Comparison of ENCODE assay signal across 8 cellular contexts in the genomic region with DNA sequence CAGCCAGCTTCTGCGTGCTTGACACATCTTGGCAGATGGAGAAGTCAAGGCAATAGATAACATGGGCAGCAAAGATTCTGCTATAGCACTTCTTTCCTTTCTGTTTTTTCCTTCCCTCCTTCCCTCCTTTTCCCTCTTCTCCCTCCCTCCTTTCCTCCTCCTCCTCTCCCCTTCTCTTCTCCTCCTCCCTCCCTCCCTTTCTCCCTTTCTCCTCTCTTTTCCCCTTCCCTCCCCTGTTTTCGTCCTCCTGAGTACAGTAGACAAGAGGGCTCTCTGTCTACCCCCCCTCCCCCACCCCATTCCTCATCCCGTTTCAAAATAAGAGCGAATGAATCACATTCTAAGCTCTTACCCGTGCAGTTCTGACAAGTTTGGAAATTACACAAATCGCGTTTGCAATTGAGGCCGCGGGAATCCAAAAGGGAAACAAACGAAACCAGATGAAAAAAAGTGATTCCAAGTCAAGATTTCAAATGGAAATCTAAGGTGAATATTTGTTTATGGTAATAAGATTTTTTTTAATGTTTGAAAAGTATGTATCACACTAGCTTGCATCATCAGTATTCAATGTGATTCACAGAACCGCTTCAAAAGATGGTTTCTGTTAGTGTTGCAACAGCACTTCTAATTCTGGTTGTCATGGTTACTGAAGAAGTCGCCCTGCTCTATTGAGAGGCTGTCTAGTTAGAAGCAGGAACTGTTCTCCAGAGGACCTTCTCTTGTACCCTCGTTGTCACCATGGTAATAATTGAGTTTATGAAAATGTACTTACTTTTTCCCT. TPM values are rescaled to one million over a fixed set of nuclear protein-coding genes. Genes with fewer than 3 reads are reported as not detected.
DNase-seq lines count a peak whose midpoint lies in the region; ATAC-seq, FAIRE-seq and TF ChIP-seq lines count a peak whose summit lies in the region.

No MANE protein-coding gene starts in this region.

- H3K9me3 Mint-ChIP-seq in activated T-cell treated with anti-CD3 and anti-CD28 coated beads, Interleukin-2, amount 50 U/mL, for 24 hours: no peaks in the 10 kb centered on the region
- H3K9me3 Mint-ChIP-seq in nephron (no peaks in the 10 kb centered on the region), type B pancreatic cell (no peaks in the 10 kb centered on the region)

- H3K4me3 Mint-ChIP-seq in activated T-cell treated with anti-CD3 and anti-CD28 coated beads, Interleukin-2, amount 50 U/mL, for 24 hours: peak overlapping the region; percentile 80
- H3K4me3 Mint-ChIP-seq in nephron: peak overlapping the region; percentile 81 to 85 (median 83)
- H3K4me3 Mint-ChIP-seq in type B pancreatic cell: peak overlapping the region; percentile 86

- TF ChIP-seq POLR2A in GM12892 (IDR thresholded peaks at IDR 0.05; ENCODE audit: low read depth, low read length): no peak

- TF ChIP-seq CTCF in nephron (IDR thresholded peaks at IDR 0.05; ENCODE audit: unreplicated experiment in 3 of 3): no peak
- TF ChIP-seq CTCF in type B pancreatic cell (conservative IDR thresholded peaks at IDR 0.05): no peak

- peaks cover 2% of the 10 kb centered on the region for H3K36me3 Mint-ChIP-seq in activated T-cell treated with anti-CD3 and anti-CD28 coated beads, Interleukin-2, amount 50 U/mL, for 24 hours (ENCODE audit: low read depth)
- H3K36me3 Mint-ChIP-seq in nephron (ENCODE audit: low read depth): no peaks in the 10 kb centered on the region
- no peaks in the 10 kb centered on the region for H3K36me3 Mint-ChIP-seq in type B pancreatic cell

- peaks cover 34% of the 10 kb centered on the region for H3K4me1 Mint-ChIP-seq in activated T-cell treated with anti-CD3 and anti-CD28 coated beads, Interleukin-2, amount 50 U/mL, for 24 hours (ENCODE audit: low read depth)
- H3K4me1 Mint-ChIP-seq in nephron (peaks cover 15% of the 10 kb centered on the region), type B pancreatic cell (ENCODE audit: unreplicated experiment) (peaks cover 18% of the 10 kb centered on the region)

- peak overlapping the region; percentile 87 for H3K27ac Mint-ChIP-seq in activated T-cell treated with anti-CD3 and anti-CD28 coated beads, Interleukin-2, amount 50 U/mL, for 24 hours
- H3K27ac Mint-ChIP-seq in nephron (no peak overlapping the region), type B pancreatic cell (peak overlapping the region; percentile 65)

- peak; percentile 44 for ATAC-seq in HG02610 (IDR thresholded peaks at IDR 0.05; ENCODE audit: unreplicated experiment)

- H3K27me3 Mint-ChIP-seq in activated T-cell treated with anti-CD3 and anti-CD28 coated beads, Interleukin-2, amount 50 U/mL, for 24 hours: peaks cover 21% of the 10 kb centered on the region
- H3K27me3 Mint-ChIP-seq in nephron (ENCODE audit: low read depth) (peaks cover 57% of the 10 kb centered on the region), type B pancreatic cell (peaks cover 54% of the 10 kb centered on the region)

- peak; percentile 70 for FAIRE-seq in GM12892 (lab: Jason Lieb, UNC)

- DNase-seq in GM12892 (ENCODE audit: insufficient read length) (peak; percentile 29), NCI-H2227 (lab: John Stamatoyannopoulos, UW; ENCODE audit: unreplicated experiment) (peak; percentile 86), fibroblast of peridontal ligament (ENCODE audit: extremely low read depth) (peak; percentile 97), type B pancreatic cell (ENCODE audit: extremely low spot score, unreplicated experiment) (no peak), NCI-H1436 treated with DMSO at 0.1 percent for 48 hours (lab: John Stamatoyannopoulos, UW) (no peak)
- DNase-seq in activated T-cell treated with anti-CD3 and anti-CD28 coated beads, Interleukin-2, amount 50 U/mL, for 24 hours: peak; percentile 52

RNA-seq across cellular contexts. Expression of gene NIM1K, which starts 1.3 kb away (rescaled TPM):
- polyA plus RNA-seq in GM12892 (2012; ENCODE audit: missing spikeins): 1.5 TPM
- total RNA-seq in type B pancreatic cell (ENCODE audit: low replicate concordance): 0.43 and 0.67 TPM in 2 replicates

Comparison
In these comparisons a context has a peak if more than half of its experiments do, and no peak if none do; other contexts are left out.
1. DNase-seq: peak in GM12892 (single experiment), NCI-H2227 (single experiment), activated T-cell treated with anti-CD3 and anti-CD28 coated beads, Interleukin-2, amount 50 U/mL, for 24 hours (single experiment) and fibroblast of peridontal ligament (single experiment); none in type B pancreatic cell (single experiment) and NCI-H1436 treated with DMSO at 0.1 percent for 48 hours (single experiment).
2. H3K27ac Mint-ChIP-seq: peak in activated T-cell treated with anti-CD3 and anti-CD28 coated beads, Interleukin-2, amount 50 U/mL, for 24 hours (single experiment) and type B pancreatic cell (single experiment); none in nephron (0 of 3).
3. Peak in every context shown above with its lines, with median percentiles within 50 percentile points of each other: H3K4me3 Mint-ChIP-seq.